23 cellular contexts compared by ENCODE assay signal in the genomic region with DNA sequence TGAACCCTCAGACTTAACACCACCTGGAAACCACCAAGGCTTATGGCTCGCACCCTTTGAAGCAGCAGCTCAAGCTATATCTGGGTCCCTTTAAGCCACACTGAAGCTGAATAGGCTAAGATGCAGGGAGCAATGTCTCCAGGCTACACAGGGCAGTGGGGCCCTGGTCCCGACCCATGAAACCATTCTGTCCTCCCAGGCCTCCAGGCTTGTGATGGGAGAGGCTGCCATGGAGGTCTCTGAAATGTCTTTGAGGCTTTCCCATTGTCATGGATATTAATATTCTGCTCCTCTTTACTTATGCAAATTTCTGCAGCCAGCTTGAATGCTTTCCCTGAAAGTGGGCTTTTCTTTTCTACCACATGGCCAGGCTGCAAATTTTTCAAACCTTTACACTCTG.
"Had no signal": no experiment of that assay in that cellular context is flagged by ENCODE, and none has a peak within 500 bp of the region (broad histone marks: within the 10 kb centered on the region; RNA-seq: fewer than 3 reads in every experiment).

No MANE protein-coding gene starts in this region.

- H3K36me3 ChIP-seq: suprapubic skin, thoracic aorta, thyroid gland, tibial artery, tibial nerve, transverse colon, upper lobe of left lung, upper lobe of right lung, uterus, vagina had no signal

- H3K27ac ChIP-seq: suprapubic skin, testis, thoracic aorta, thyroid gland, tibial artery, tibial nerve, transverse colon, upper lobe of left lung, upper lobe of right lung, uterus, vagina had no signal

- H3K27me3 ChIP-seq: suprapubic skin, testis, thyroid gland, tibial artery, tibial nerve, transverse colon, upper lobe of left lung, upper lobe of right lung, uterus, vagina had no signal

- DNase-seq: stimulated activated CD4-positive, alpha-beta T cell treated with anti-CD3 and anti-CD28 coated beads, Interleukin-2, amount 100 ng/mL, for 48 hours; stimulated activated CD4-positive, alpha-beta T cell treated with anti-CD3 and anti-CD28 coated beads, Interleukin-4, amount 100 ng/mL, for 1 hour; stimulated activated CD4-positive, alpha-beta T cell treated with anti-CD3 and anti-CD28 coated beads, Interleukin-4, amount 100 ng/mL, for 24 hours; stimulated activated CD4-positive, alpha-beta T cell treated with anti-CD3 and anti-CD28 coated beads, Interleukin-4, amount 100 ng/mL, for 4 hours; stimulated activated CD8-positive, alpha-beta memory T cell treated with anti-CD3 and anti-CD28 coated beads, Interleukin-4, amount 100 ng/mL, for 48 hours; stimulated activated naive B cell treated with anti-CD40 and anti-IgM and Interleukin-4, amounts not matched to agents 10 μg/mL and 1 μg/mL and 100 μg/mL, for 72 hours; stimulated activated naive CD4-positive, alpha-beta T cell; stimulated activated naive CD4-positive, alpha-beta T cell treated with Interleukin-2 at 50 U/mL for 16 hours; stimulated activated naive CD8-positive, alpha-beta T cell treated with anti-CD3 and anti-CD28 coated beads, Interleukin-15, amount 100 ng/mL, for 72 hours; stimulated activated naive CD8-positive, alpha-beta T cell treated with anti-CD3 and anti-CD28 coated beads, Interleukin-15, Interleukin-2, amounts not matched to agents 100 U/mL and 50 U/mL, for 24 hours; substantia nigra; testis; thyroid gland; tibial artery; transverse colon; trophoblast cell; upper lobe of left lung; upper lobe of right lung; uterus had no signal

- H3K4me1 ChIP-seq: suprapubic skin, testis, thyroid gland, tibial artery, tibial nerve, transverse colon, upper lobe of left lung, upper lobe of right lung, uterus, vagina had no signal

- H3K9me3 ChIP-seq: suprapubic skin, testis, thoracic aorta, thyroid gland, upper lobe of right lung, uterus, vagina had no signal

- H3K4me3 ChIP-seq: suprapubic skin, testis, thoracic aorta, thyroid gland, tibial artery, tibial nerve, transverse colon, upper lobe of left lung, upper lobe of right lung, uterus, vagina had no signal
